In the genomic region with DNA sequence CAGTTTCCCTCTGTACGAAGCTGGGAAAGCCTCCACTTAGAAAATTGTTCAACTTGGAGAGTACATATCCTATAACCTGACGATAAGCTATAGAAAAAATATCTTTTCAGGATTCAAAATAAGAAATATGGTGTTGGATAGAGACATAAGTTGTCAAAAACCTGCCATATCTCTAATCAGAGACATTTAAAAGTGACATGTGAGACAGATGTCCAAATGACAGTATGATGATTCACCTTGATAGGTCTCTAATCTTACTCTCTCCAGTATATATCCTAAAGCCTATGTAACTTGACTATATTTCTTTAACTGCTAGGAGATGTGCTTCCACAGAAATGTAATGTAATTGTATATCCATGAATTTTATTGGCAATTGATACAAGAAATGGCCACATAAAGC, we compare ENCODE assay signal across 8 cellular contexts.
"Had no signal": no experiment of that assay in that cellular context is flagged by ENCODE, and none has a peak within 500 bp of the region (broad histone marks: within the 10 kb centered on the region; RNA-seq: fewer than 3 reads in every experiment).

No MANE protein-coding gene starts in this region.

- H3K4me2 ChIP-seq: GM23338 had no signal

- H3K9ac ChIP-seq: GM23248 had no signal

- DNase-seq: GM23248, GOT3, H7, H9, HCEC 1CT, HFFc6 had no signal

- H2AFZ ChIP-seq: GM23248, GM23338 had no signal

- H3K9me3 ChIP-seq: HAP-1 had no signal

- H3K27ac ChIP-seq: GM23248 had no signal

- H3K4me3 ChIP-seq: GM23248, GM23338, HAP-1 had no signal

- H3K36me3 ChIP-seq: HAP-1 had no signal
